1 cellular context compared by ENCODE assay signal in genomic region chr6:107361568-107362270, GRCh38.
TF ChIP-seq lines count a peak whose summit lies in the region.

No MANE protein-coding gene starts in this region.

TF ChIP-seq in GM23338, 12 proteins besides CTCF, POLR2A, EP300 and RAD21 (continued from another document):
- TF ChIP-seq ZNF462 (CRISPR knock-in tag; IDR thresholded peaks at IDR 0.05): no peak
- TF ChIP-seq REST (IDR thresholded peaks at IDR 0.05; ENCODE audit: unreplicated experiment): no peak
- TF ChIP-seq STAT1 (IDR thresholded peaks at IDR 0.05; ENCODE audit: unreplicated experiment): no peak
- no peak for TF ChIP-seq NANOG (IDR thresholded peaks at IDR 0.05; ENCODE audit: borderline replicate concordance)
